ENCODE assay signal across 8 cellular contexts in genomic region chr4:25180524-25181131, GRCh38. TPM values are rescaled to one million over a fixed set of nuclear protein-coding genes. Genes with fewer than 3 reads are reported as not detected.
DNase-seq lines count a peak whose midpoint lies in the region; ATAC-seq, FAIRE-seq and TF ChIP-seq lines count a peak whose summit lies in the region.

No MANE protein-coding gene starts in this region.

- peak; percentile 51 for TF ChIP-seq CTCF in kidney (IDR thresholded peaks at IDR 0.05; ENCODE audit: borderline replicate concordance, extremely low read depth, insufficient read depth)
- TF ChIP-seq CTCF in transverse colon (IDR thresholded peaks at IDR 0.05) = peak; percentile 44 to 56 (median 51)

- no peak for TF ChIP-seq POLR2A in transverse colon (IDR thresholded peaks at IDR 0.05)

- H3K4me1 ChIP-seq in kidney (ENCODE audit: control insufficient read depth in 1 of 2, insufficient read depth in 1 of 2, low read depth in 1 of 2, low read length in 2 of 2) (peaks cover 0 to 3% of the 10 kb centered on the region in 2 donors), transverse colon (no peaks in the 10 kb centered on the region)

- FAIRE-seq in kidney (lab: Jason Lieb, UNC) = no peak

- 56 to 65% methylated on average over 2 to 3 of the region's 3 CpGs for WGBS in transverse colon (ENCODE audit: low coverage in 1 of 2), 2 donors

- H3K4me1 Mint-ChIP-seq in activated naive CD8-positive, alpha-beta T cell treated with anti-CD3 and anti-CD28 coated beads, Interleukin-2, amount 10 ng/mL, durations not matched to agents 7 days and 5 days = peaks cover 14% of the 10 kb centered on the region

- H3K36me3 Mint-ChIP-seq in activated naive CD8-positive, alpha-beta T cell treated with anti-CD3 and anti-CD28 coated beads, Interleukin-2, amount 10 ng/mL, durations not matched to agents 7 days and 5 days = peaks cover 1% of the 10 kb centered on the region

- intact Hi-C loops in kidney (cut with DNase I) (no loop called here), transverse colon (cut with DNase I; ENCODE audit: low total_unique reads) (no loop called here)

- H3K9me3 ChIP-seq in kidney (ENCODE audit: control insufficient read depth in 1 of 2, low read length in 2 of 2) (no peaks in the 10 kb centered on the region), transverse colon (no peaks in the 10 kb centered on the region)

- H3K36me3 ChIP-seq in kidney (ENCODE audit: control insufficient read depth in 1 of 2, insufficient read depth in 2 of 2, low read length in 2 of 2) (no peaks in the 10 kb centered on the region), transverse colon (no peaks in the 10 kb centered on the region)

- H3K9me3 Mint-ChIP-seq in activated naive CD8-positive, alpha-beta T cell treated with anti-CD3 and anti-CD28 coated beads, Interleukin-2, amount 10 ng/mL, durations not matched to agents 7 days and 5 days = no peaks in the 10 kb centered on the region

- H3K27ac Mint-ChIP-seq in activated naive CD8-positive, alpha-beta T cell treated with anti-CD3 and anti-CD28 coated beads, Interleukin-2, amount 10 ng/mL, durations not matched to agents 7 days and 5 days = no peak overlapping the region

- POLR2A ChIA-PET in activated naive CD8-positive, alpha-beta T cell treated with anti-CD3 and anti-CD28 coated beads, Interleukin-2, amount 10 ng/mL, durations not matched to agents 7 days and 5 days (lab: Charles Lee) = interaction anchor here (0.7 kb wide), 1 partner anchor 218 kb away, joined by 6 read pairs; no protein-coding TSS in a partner anchor

- H3K27ac ChIP-seq in kidney (ENCODE audit: low read depth in 2 of 2, low read length in 2 of 2) = no peak overlapping the region
- no peak overlapping the region for H3K27ac ChIP-seq in transverse colon

- no peaks in the 10 kb centered on the region for H3K27me3 Mint-ChIP-seq in activated naive CD8-positive, alpha-beta T cell treated with anti-CD3 and anti-CD28 coated beads, Interleukin-2, amount 10 ng/mL, durations not matched to agents 7 days and 5 days

- H3K9ac ChIP-seq in kidney (ENCODE audit: low read length in 2 of 2) = no peak overlapping the region

- no peak overlapping the region for H3K4me3 Mint-ChIP-seq in activated naive CD8-positive, alpha-beta T cell treated with anti-CD3 and anti-CD28 coated beads, Interleukin-2, amount 10 ng/mL, durations not matched to agents 7 days and 5 days

- no peak overlapping the region for H3K4me3 ChIP-seq in kidney (ENCODE audit: low read length in 2 of 2)
- no peak overlapping the region for H3K4me3 ChIP-seq in transverse colon

- peak; percentile 77 for ATAC-seq in GM18520 (IDR thresholded peaks at IDR 0.05; ENCODE audit: unreplicated experiment)
- ATAC-seq in HG02973 (IDR thresholded peaks at IDR 0.05; ENCODE audit: unreplicated experiment) = peak; percentile 80
- peak; percentile 68 for ATAC-seq in activated naive CD8-positive, alpha-beta T cell treated with anti-CD3 and anti-CD28 coated beads, Interleukin-2, amount 10 ng/mL, durations not matched to agents 7 days and 5 days (ENCODE audit: low read depth)

- DNase-seq in CD1c-positive myeloid dendritic cell (ENCODE audit: extremely low spot score) = peak; percentile 65
- DNase-seq in NCI-H460 (ENCODE audit: extremely low read depth, low read depth) = peak; percentile 42
- no peak for DNase-seq in activated naive CD8-positive, alpha-beta T cell treated with anti-CD3 and anti-CD28 coated beads, Interleukin-2, amount 10 ng/mL, durations not matched to agents 7 days and 5 days
- DNase-seq in kidney = no peak
- DNase-seq in transverse colon = peak; percentile 20
- no peak for DNase-seq in DMS153 treated with DMSO at 0.1 percent for 48 hours (lab: John Stamatoyannopoulos, UW; ENCODE audit: unreplicated experiment)

- in situ Hi-C loops in transverse colon (cut with MboI; ENCODE audit: low pct_ligation_motif_present in 1 of 4, low pct_unique_long_range_greater_than_20kb in 1 of 4, low sequenced_read_pairs in 3 of 4) = no loop called here

- no peaks in the 10 kb centered on the region for H3K27me3 ChIP-seq in transverse colon

- TF ChIP-seq EP300 in transverse colon (IDR thresholded peaks at IDR 0.05; ENCODE audit: low read depth) = no peak

RNA-seq across cellular contexts. Expression of gene SEPSECS, which starts 20.4 kb away (rescaled TPM):
- total RNA-seq in NCI-H460 (2014; rRNA removed; shearing (Covaris generic)) = 11.8 and 13.4 TPM in 2 replicates
- 10.6 and 22.1 TPM in 2 replicates for polyA plus RNA-seq in NCI-H460 (2014; cell fraction: nucleus; rRNA removed)
- 10 to 100 TPM; 15.1 to 15.5 TPM for total RNA-seq in activated naive CD8-positive, alpha-beta T cell treated with anti-CD3 and anti-CD28 coated beads, Interleukin-2, amount 10 ng/mL, durations not matched to agents 7 days and 5 days
- total RNA-seq in kidney (13.8 TPM), transverse colon (10 to 100 TPM in 3 of 4 donors, 1 to 10 TPM in 1; 4.6 to 19.2 (median 16.5) TPM)
- polyA plus RNA-seq in kidney (ENCODE audit: insufficient read depth, low read depth, low replicate concordance) = 7.3 TPM

RNA-seq across cellular contexts. Expression of gene PI4K2B, which starts 53.2 kb away (rescaled TPM):
- total RNA-seq in NCI-H460 (2014; rRNA removed; shearing (Covaris generic)) = 13.5 and 14.6 TPM in 2 replicates
- 25.2 and 39.2 TPM in 2 replicates for polyA plus RNA-seq in NCI-H460 (2014; cell fraction: nucleus; rRNA removed)
- total RNA-seq in activated naive CD8-positive, alpha-beta T cell treated with anti-CD3 and anti-CD28 coated beads, Interleukin-2, amount 10 ng/mL, durations not matched to agents 7 days and 5 days = 10 to 100 TPM; 32.4 to 35.1 TPM
- total RNA-seq in kidney (11.8 TPM), transverse colon (10 to 100 TPM; 17.2 to 85.0 (median 28.7) TPM)
- 7.1 TPM for polyA plus RNA-seq in kidney (ENCODE audit: insufficient read depth, low read depth, low replicate concordance)

Comparison
In these comparisons a context has a peak if more than half of its experiments do, and no peak if none do; other contexts are left out.
1. DNase-seq: peak in CD1c-positive myeloid dendritic cell (single experiment), NCI-H460 (single experiment) and transverse colon (single experiment); none in activated naive CD8-positive, alpha-beta T cell treated with anti-CD3 and anti-CD28 coated beads, Interleukin-2, amount 10 ng/mL, durations not matched to agents 7 days and 5 days (single experiment), kidney (single experiment) and DMS153 treated with DMSO at 0.1 percent for 48 hours (single experiment).
2. Peak in every context shown above with its lines, with median percentiles within 50 percentile points of each other: ATAC-seq.